8 cellular contexts compared by ENCODE assay signal in the genomic region with DNA sequence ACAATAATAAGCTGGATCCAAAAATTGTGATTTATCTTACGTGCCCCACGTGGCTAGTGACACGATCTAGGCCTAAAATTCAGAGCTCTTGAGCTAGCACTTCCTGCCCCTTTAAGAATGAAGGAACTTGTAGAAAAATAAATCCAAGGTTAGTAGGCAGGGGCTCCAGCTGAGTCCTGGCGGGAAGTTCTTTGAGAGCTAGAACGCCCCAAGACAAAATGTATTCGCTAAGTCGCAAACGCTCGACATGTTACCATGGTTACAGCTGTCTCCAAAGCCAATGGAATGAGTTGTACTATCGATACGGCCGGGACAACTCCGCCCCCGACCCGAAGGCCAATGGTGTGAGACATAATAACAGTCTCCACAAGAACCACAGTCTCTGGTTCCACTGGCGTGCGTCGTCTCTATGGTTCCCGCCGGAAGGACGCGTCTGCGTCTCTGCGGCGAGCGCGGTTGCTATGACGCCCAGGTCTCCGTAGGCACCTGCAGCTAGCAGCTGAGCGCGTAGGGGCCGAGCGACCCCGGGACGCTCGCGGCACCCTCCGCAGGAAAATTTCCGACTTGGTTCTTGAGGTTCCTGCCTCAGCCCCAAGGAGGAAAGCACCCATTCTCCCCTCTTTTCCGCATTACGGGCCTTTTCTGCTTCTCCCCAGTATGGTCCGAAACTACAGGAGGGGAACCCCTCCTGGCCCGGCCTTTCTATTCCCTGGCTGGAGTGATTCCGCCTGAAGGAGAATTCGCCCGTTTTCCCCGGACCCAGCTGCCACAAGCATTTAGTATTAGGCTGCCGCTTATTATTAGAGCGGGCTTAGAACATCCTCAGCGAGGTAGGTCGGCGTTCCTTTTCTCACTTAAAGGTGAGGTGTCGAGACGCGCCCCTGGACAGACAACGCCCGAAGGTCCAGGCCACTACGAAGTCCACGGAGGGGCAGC.
A peak's percentile ranks its signal among the peaks of the same experiment; 100 is the strongest.
DNase-seq lines count a peak whose midpoint lies in the region; ATAC-seq and FAIRE-seq lines count a peak whose summit lies in the region.

A gene (plus strand): TSS at position 459 of the 936 bp plus-strand sequence. CDS start 17,266 bp downstream, outside the sequence.

- DNase-seq in AG08396 (ENCODE audit: low spot score): peak; percentile 98
- peak; percentile 99 for DNase-seq in NCI-H345 treated with DMSO at 0.1 percent for 48 hours (lab: John Stamatoyannopoulos, UW; ENCODE audit: unreplicated experiment)
- DNase-seq in cerebellar nuclear complex (lab: John Stamatoyannopoulos, UW): peak; percentile 92 to 99
- DNase-seq in stimulated activated CD4-positive, alpha-beta T cell treated with anti-CD3 and anti-CD28 coated beads, Interleukin-12 subunit alpha, Interleukin-12 subunit beta, amount 100 ng/mL, for 24 hours (ENCODE audit: low read depth in 2 of 2): peak; percentile 93

- FAIRE-seq in islet of Langerhans (lab: Jason Lieb, UNC): peak; percentile 99

- ATAC-seq in GM19035 (IDR thresholded peaks at IDR 0.05; ENCODE audit: unreplicated experiment) (peak; percentile 99), HG03342 (IDR thresholded peaks at IDR 0.05; ENCODE audit: unreplicated experiment) (peak; percentile 99)
- ATAC-seq in activated CD4-positive, CD25-positive, alpha-beta regulatory T cell treated with anti-CD3 and anti-CD28 coated beads, Interleukin-2, amount 50 U/mL, for 24 hours: peak; percentile 100

Comparison
In these comparisons a context has a peak if more than half of its experiments do, and no peak if none do; other contexts are left out.
1. Peak in every context shown above with its lines: DNase-seq and ATAC-seq.